1 cellular context compared by ENCODE assay signal in genomic region chr16:48385272-48385953, GRCh38.
A peak's percentile ranks its signal among the peaks of the same experiment; 100 is the strongest.
TF ChIP-seq lines count a peak whose summit lies in the region.

SIAH1 (minus strand) TSS chr16:48385413; CDS start chr16:48362428, 22,985 bp downstream.

TF ChIP-seq in HepG2, 621 proteins besides CTCF, POLR2A, EP300 and RAD21 (continued from another document and continues in another):
- TF ChIP-seq USF2 (IDR thresholded peaks at IDR 0.05; ENCODE audit: low read depth, low read length), result no peak
- peak; percentile 29; the same call in 1 of the 2 replicates for TF ChIP-seq USF2 (CRISPR knock-in tag; IDR thresholded peaks at IDR 0.05; ENCODE audit: borderline replicate concordance)
- TF ChIP-seq, protein P1, sequence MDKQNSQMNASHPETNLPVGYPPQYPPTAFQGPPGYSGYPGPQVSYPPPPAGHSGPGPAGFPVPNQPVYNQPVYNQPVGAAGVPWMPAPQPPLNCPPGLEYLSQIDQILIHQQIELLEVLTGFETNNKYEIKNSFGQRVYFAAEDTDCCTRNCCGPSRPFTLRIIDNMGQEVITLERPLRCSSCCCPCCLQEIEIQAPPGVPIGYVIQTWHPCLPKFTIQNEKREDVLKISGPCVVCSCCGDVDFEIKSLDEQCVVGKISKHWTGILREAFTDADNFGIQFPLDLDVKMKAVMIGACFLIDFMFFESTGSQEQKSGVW (CRISPR knock-in tag; IDR thresholded peaks at IDR 0.05; ENCODE audit: borderline replicate concordance), result no peak
- TF ChIP-seq HOXA3 (CRISPR knock-in tag; IDR thresholded peaks at IDR 0.05), result peak; percentile 79; the same call in 1 of the 2 replicates
- TF ChIP-seq, protein P2, sequence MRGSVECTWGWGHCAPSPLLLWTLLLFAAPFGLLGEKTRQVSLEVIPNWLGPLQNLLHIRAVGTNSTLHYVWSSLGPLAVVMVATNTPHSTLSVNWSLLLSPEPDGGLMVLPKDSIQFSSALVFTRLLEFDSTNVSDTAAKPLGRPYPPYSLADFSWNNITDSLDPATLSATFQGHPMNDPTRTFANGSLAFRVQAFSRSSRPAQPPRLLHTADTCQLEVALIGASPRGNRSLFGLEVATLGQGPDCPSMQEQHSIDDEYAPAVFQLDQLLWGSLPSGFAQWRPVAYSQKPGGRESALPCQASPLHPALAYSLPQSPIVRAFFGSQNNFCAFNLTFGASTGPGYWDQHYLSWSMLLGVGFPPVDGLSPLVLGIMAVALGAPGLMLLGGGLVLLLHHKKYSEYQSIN (CRISPR knock-in tag; IDR thresholded peaks at IDR 0.05; ENCODE audit: borderline replicate concordance), result no peak
- no peak for TF ChIP-seq FOXJ3 (CRISPR knock-in tag; IDR thresholded peaks at IDR 0.05; ENCODE audit: borderline replicate concordance)
- TF ChIP-seq ZNF33A (CRISPR knock-in tag; IDR thresholded peaks at IDR 0.05; ENCODE audit: borderline replicate concordance), result no peak
- no peak for TF ChIP-seq ZNF33B (CRISPR knock-in tag; IDR thresholded peaks at IDR 0.05)
- TF ChIP-seq ZNF20 (CRISPR knock-in tag; IDR thresholded peaks at IDR 0.05), result no peak
- no peak for TF ChIP-seq ZBTB3 (CRISPR knock-in tag; IDR thresholded peaks at IDR 0.05; ENCODE audit: borderline replicate concordance, low read depth)
- TF ChIP-seq, protein P3, sequence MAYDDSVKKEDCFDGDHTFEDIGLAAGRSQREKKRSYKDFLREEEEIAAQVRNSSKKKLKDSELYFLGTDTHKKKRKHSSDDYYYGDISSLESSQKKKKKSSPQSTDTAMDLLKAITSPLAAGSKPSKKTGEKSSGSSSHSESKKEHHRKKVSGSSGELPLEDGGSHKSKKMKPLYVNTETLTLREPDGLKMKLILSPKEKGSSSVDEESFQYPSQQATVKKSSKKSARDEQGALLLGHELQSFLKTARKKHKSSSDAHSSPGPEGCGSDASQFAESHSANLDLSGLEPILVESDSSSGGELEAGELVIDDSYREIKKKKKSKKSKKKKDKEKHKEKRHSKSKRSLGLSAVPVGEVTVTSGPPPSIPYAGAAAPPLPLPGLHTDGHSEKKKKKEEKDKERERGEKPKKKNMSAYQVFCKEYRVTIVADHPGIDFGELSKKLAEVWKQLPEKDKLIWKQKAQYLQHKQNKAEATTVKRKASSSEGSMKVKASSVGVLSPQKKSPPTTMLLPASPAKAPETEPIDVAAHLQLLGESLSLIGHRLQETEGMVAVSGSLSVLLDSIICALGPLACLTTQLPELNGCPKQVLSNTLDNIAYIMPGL (CRISPR knock-in tag; IDR thresholded peaks at IDR 0.05; ENCODE audit: borderline replicate concordance in 1 of 2, low read depth in 1 of 2), result peak in 1 of 2 experiments; percentile 63; a peak in 3 of 4 replicates
- TF ChIP-seq, protein P4, sequence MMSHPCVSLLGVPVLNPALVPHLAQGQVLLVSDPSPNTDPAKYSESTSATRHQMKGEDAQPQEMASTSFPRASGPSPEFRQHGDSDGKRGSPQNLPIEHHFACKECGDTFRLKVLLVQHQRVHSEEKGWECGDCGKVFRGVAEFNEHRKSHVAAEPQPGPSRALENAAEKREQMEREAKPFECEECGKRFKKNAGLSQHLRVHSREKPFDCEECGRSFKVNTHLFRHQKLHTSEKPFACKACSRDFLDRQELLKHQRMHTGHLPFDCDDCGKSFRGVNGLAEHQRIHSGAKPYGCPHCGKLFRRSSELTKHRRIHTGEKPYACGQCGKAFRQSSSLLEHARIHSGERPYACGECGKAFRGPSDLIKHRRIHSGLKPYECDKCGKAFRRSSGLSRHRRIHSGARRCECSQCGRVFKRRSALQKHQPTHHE (CRISPR knock-in tag; IDR thresholded peaks at IDR 0.05; ENCODE audit: borderline replicate concordance), result no peak
- TF ChIP-seq ZNF383 (CRISPR knock-in tag; IDR thresholded peaks at IDR 0.05; ENCODE audit: borderline replicate concordance), result no peak
- 0 out of 2 replicates have a peak, but pooled peaks have one; percentile 26 for TF ChIP-seq SOX5 (CRISPR knock-in tag; IDR thresholded peaks at IDR 0.05; ENCODE audit: borderline replicate concordance)
- no peak for TF ChIP-seq GATAD1 (CRISPR knock-in tag; IDR thresholded peaks at IDR 0.05)
- TF ChIP-seq DMAP1 (CRISPR knock-in tag; IDR thresholded peaks at IDR 0.05), result no peak; the same call in 1 of the 2 replicates
- TF ChIP-seq ZNF672 (CRISPR knock-in tag; IDR thresholded peaks at IDR 0.05), result no peak
- TF ChIP-seq, protein P5, sequence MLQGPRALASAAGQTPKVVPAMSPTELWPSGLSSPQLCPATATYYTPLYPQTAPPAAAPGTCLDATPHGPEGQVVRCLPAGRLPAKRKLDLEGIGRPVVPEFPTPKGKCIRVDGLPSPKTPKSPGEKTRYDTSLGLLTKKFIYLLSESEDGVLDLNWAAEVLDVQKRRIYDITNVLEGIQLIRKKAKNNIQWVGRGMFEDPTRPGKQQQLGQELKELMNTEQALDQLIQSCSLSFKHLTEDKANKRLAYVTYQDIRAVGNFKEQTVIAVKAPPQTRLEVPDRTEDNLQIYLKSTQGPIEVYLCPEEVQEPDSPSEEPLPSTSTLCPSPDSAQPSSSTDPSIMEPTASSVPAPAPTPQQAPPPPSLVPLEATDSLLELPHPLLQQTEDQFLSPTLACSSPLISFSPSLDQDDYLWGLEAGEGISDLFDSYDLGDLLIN (CRISPR knock-in tag; IDR thresholded peaks at IDR 0.05; ENCODE audit: borderline replicate concordance), result peak; percentile 61
- TF ChIP-seq ZNF335 (CRISPR knock-in tag; IDR thresholded peaks at IDR 0.05), result no peak
- TF ChIP-seq ZIK1 (CRISPR knock-in tag; IDR thresholded peaks at IDR 0.05; ENCODE audit: borderline replicate concordance, low read depth), result no peak
- TF ChIP-seq PRDM4 (CRISPR knock-in tag; IDR thresholded peaks at IDR 0.05; ENCODE audit: borderline replicate concordance), result peak; percentile 62; the same call in 1 of the 2 replicates
- TF ChIP-seq MED8 (CRISPR knock-in tag; IDR thresholded peaks at IDR 0.05; ENCODE audit: insufficient replicate concordance), result no peak
- TF ChIP-seq THAP11 (CRISPR knock-in tag; IDR thresholded peaks at IDR 0.05), result peak; percentile 46; the same call in 1 of the 2 replicates
- TF ChIP-seq NR1H2 (CRISPR knock-in tag; IDR thresholded peaks at IDR 0.05; ENCODE audit: borderline replicate concordance, low read depth), result peak; percentile 42; the same call in 1 of the 2 replicates
- TF ChIP-seq ZFP41 (CRISPR knock-in tag; IDR thresholded peaks at IDR 0.05; ENCODE audit: borderline replicate concordance), result no peak; the same call in 1 of the 2 replicates
- TF ChIP-seq SP5 (CRISPR knock-in tag; IDR thresholded peaks at IDR 0.05; ENCODE audit: borderline replicate concordance, low read depth), result no peak
- TF ChIP-seq ZNF234 (CRISPR knock-in tag; conservative IDR thresholded peaks at IDR 0.05), result peak; percentile 96
- TF ChIP-seq ZNF512B (CRISPR knock-in tag; IDR thresholded peaks at IDR 0.05; ENCODE audit: borderline replicate concordance), result no peak
- no peak for TF ChIP-seq NFIC (IDR thresholded peaks at IDR 0.05; ENCODE audit: low read length)
- TF ChIP-seq RFX3 (CRISPR knock-in tag; IDR thresholded peaks at IDR 0.05), result no peak
- TF ChIP-seq FLYWCH1 (CRISPR knock-in tag; IDR thresholded peaks at IDR 0.05), result no peak
- peak; percentile 78; the same call in 1 of the 2 replicates for TF ChIP-seq REPIN1 (CRISPR knock-in tag; IDR thresholded peaks at IDR 0.05; ENCODE audit: borderline replicate concordance, low read depth)
- no peak for TF ChIP-seq CHD2 (IDR thresholded peaks at IDR 0.05; ENCODE audit: low read depth, low read length)
- TF ChIP-seq KMT2A (CRISPR knock-in tag; IDR thresholded peaks at IDR 0.05), result no peak; the same call in 1 of the 2 replicates
- no peak for TF ChIP-seq ZMYM3 (CRISPR knock-in tag; IDR thresholded peaks at IDR 0.05)
- peak; percentile 71; the same call in 1 of the 2 replicates for TF ChIP-seq ZNF431 (CRISPR knock-in tag; IDR thresholded peaks at IDR 0.05; ENCODE audit: borderline replicate concordance, low read depth)
- TF ChIP-seq ZBTB14 (CRISPR knock-in tag; IDR thresholded peaks at IDR 0.05), result peak; percentile 96
- no peak for TF ChIP-seq ZNF780A (CRISPR knock-in tag; IDR thresholded peaks at IDR 0.05)
- TF ChIP-seq CHCHD3 (CRISPR knock-in tag; IDR thresholded peaks at IDR 0.05), result no peak; the same call in 1 of the 2 replicates
- TF ChIP-seq FOSL1 (CRISPR knock-in tag; IDR thresholded peaks at IDR 0.05; ENCODE audit: borderline replicate concordance), result no peak; the same call in 1 of the 2 replicates
